ENCODE assay signal across 9 cellular contexts in genomic region chr7:24587853-24588252, GRCh38. TPM values are rescaled to one million over a fixed set of nuclear protein-coding genes. Genes with fewer than 3 reads are reported as not detected.
DNase-seq lines count a peak whose midpoint lies in the region; ATAC-seq, FAIRE-seq and TF ChIP-seq lines count a peak whose summit lies in the region.
"Had no signal": no experiment of that assay in that cellular context is flagged by ENCODE, and none has a peak within 500 bp of the region (broad histone marks: within the 10 kb centered on the region; RNA-seq: fewer than 3 reads in every experiment).

No MANE protein-coding gene starts in this region.

- TF ChIP-seq CTCF in GM12878 (IDR thresholded peaks at IDR 0.05 in 2 of 3, conservative IDR thresholded peaks at IDR 0.05 in 1 of 3; ENCODE audit: control insufficient read depth in 2 of 3, extremely low read depth in 1 of 3, insufficient read depth in 1 of 3, low read depth in 3 of 3, low read length in 3 of 3) (peak; percentile 67 to 79 (median 73)), neural cell (IDR thresholded peaks at IDR 0.05; ENCODE audit: poor library complexity, severe bottlenecking) (peak; percentile 44)

- peak overlapping the region; percentile 68; the same call in 1 of the 2 replicates for H3K4me2 ChIP-seq in GM12878 (ENCODE audit: control insufficient read depth, insufficient read depth)
- no peak overlapping the region for H3K4me2 ChIP-seq in neural cell (ENCODE audit: low read length)

- peak overlapping the region; percentile 30 for H3K27ac ChIP-seq in GM12878 (ENCODE audit: control insufficient read depth, insufficient read depth)
- no peak overlapping the region for H3K27ac ChIP-seq in neural cell (ENCODE audit: low read length)
- H3K27ac ChIP-seq: adrenal gland had no signal

- peak overlapping the region; percentile 11 for H2AFZ ChIP-seq in GM12878 (ENCODE audit: control insufficient read depth, low read depth, low read length)
- no peak overlapping the region for H2AFZ ChIP-seq in neural cell (ENCODE audit: low read depth, low read length)

- H3K9me2 ChIP-seq in neural cell (ENCODE audit: insufficient read depth, low read length), result no peaks in the 10 kb centered on the region

- H3K4me3 ChIP-seq in GM12878 (peak overlapping the region; percentile 18; the same call in 1 of the 2 replicates), neural cell (ENCODE audit: low read length) (no peak overlapping the region)
- H3K4me3 ChIP-seq: adrenal gland had no signal

- BruUV-seq in GM12878 (replicated peaks; lab: Mats Ljungman, UMichigan), result no TSS peak

- H3K79me2 ChIP-seq in GM12878 (ENCODE audit: control insufficient read depth, insufficient read depth, low read length), result peaks cover 60% of the 10 kb centered on the region
- H3K79me2 ChIP-seq in neural cell (replicated peaks; ENCODE audit: insufficient read depth, low read length), result peaks cover 9% of the 10 kb centered on the region

- no peaks in the 10 kb centered on the region; the same call in 1 of the 3 replicates for H3K9me3 ChIP-seq in GM12878 (replicated peaks; ENCODE audit: control insufficient read depth, insufficient read depth, low read length)
- no peaks in the 10 kb centered on the region for H3K9me3 ChIP-seq in neural cell (ENCODE audit: low read length)
- H3K9me3 ChIP-seq: adrenal gland had no signal

- DNase-seq in NCI-H82 (lab: John Stamatoyannopoulos, UW), result peak; percentile 71
- DNase-seq in NCI-H82 treated with DMSO at 0.1 percent for 48 hours (lab: John Stamatoyannopoulos, UW; ENCODE audit: unreplicated experiment), result no peak
- DNase-seq in RPMI7951 (ENCODE audit: low read depth), result peak; percentile 35
- DNase-seq in GM12878 (ENCODE audit: low read depth, low spot score), result no peak
- DNase-seq in GF-D8 (lab: John Stamatoyannopoulos, UW), result no peak
- DNase-seq in AG08395 (ENCODE audit: low spot score), result no peak

- TF ChIP-seq RAD21 in GM12878 (IDR thresholded peaks at IDR 0.05; ENCODE audit: insufficient read depth, low read depth, low read length) (peak; percentile 91), neural cell (conservative IDR thresholded peaks at IDR 0.05) (peak; percentile 50)

- H4K20me1 ChIP-seq in GM12878 (ENCODE audit: control insufficient read depth, insufficient read depth), result no peaks in the 10 kb centered on the region
- no peaks in the 10 kb centered on the region for H4K20me1 ChIP-seq in neural cell (ENCODE audit: insufficient read depth)

- no peaks in the 10 kb centered on the region for H3K36me3 ChIP-seq in GM12878 (ENCODE audit: control insufficient read depth in 2 of 2, insufficient read depth in 2 of 2, low read length in 1 of 2)
- H3K36me3 ChIP-seq in neural cell (ENCODE audit: insufficient read depth, low read length), result no peaks in the 10 kb centered on the region
- H3K36me3 ChIP-seq: adrenal gland had no signal

- peak; percentile 56 for ATAC-seq in HG02885 (IDR thresholded peaks at IDR 0.05; ENCODE audit: poor library complexity, unreplicated experiment)
- peak; percentile 92 for ATAC-seq in GM12878

- FAIRE-seq in GM12878 (lab: Jason Lieb, UNC), result peak; percentile 70

- POLR2A ChIA-PET in GM12878 (lab: Charles Lee), result no interaction called here

- intact Hi-C loops in GM12878 (cut with micrococcal nuclease; ENCODE audit: unreplicated experiment), result loop anchor here (1.0 to 5.0 kb wide), 9 partner anchors 12 to 725 kb away; partner anchors contain the start of gene PALS2

- RAD21 ChIA-PET in GM12878 (lab: Charles Lee; ENCODE audit: unreplicated experiment), result interaction anchor here (0.7 to 2.2 kb wide), 8 partner anchors 10 to 891 kb away, joined by 3 to 14 read pairs (median 3); no protein-coding TSS in a partner anchor

- CTCF ChIA-PET in GM12878 (lab: Yijun Ruan, JAX), result interaction anchor here (0.8 to 11.2 kb wide), 17 partner anchors 8 to 724 kb away, joined by 3 to 147 read pairs (median 5); partner anchors contain the start of gene PALS2

- H3F3A ChIP-seq in neural cell (ENCODE audit: insufficient read depth, low read length, poor library complexity, severe bottlenecking), result no peaks in the 10 kb centered on the region

- WGBS in GM12878 (ENCODE audit: insufficient coverage, insufficient replicate concordance, low lambda C conversion rate, missing lambda C conversion rate), result 67% methylated on average over 3 of the region's 3 CpGs

- in situ Hi-C loops in GM12878 (cut with MboI), result no loop called here

- no peak for TF ChIP-seq EP300 in GM12878 (IDR thresholded peaks at IDR 0.05; ENCODE audit: borderline replicate concordance in 1 of 2, control insufficient read depth in 1 of 2, low read depth in 2 of 2, low read length in 2 of 2)
- TF ChIP-seq EP300 in neural cell (conservative IDR thresholded peaks at IDR 0.05; ENCODE audit: poor library complexity, severe bottlenecking), result no peak

- H3K27me3 ChIP-seq in GM12878 (replicated peaks in 1 of 2; ENCODE audit: control insufficient read depth in 2 of 2, insufficient read depth in 2 of 2, low read length in 1 of 2) (no peaks in the 10 kb centered on the region), neural cell (ENCODE audit: insufficient read depth, low read depth, low read length) (no peaks in the 10 kb centered on the region)
- H3K27me3 ChIP-seq: adrenal gland had no signal

- no peak for TF ChIP-seq POLR2A in GM12878 (IDR thresholded peaks at IDR 0.05; ENCODE audit: low read depth, low read length)

- H3K4me1 ChIP-seq in GM12878 (ENCODE audit: control insufficient read depth, insufficient read depth, low read length), result peaks cover 24% of the 10 kb centered on the region
- H3K4me1 ChIP-seq: adrenal gland had no signal

- SMC1A ChIA-PET in GM12878 (lab: Charles Lee; ENCODE audit: uncharacterized antibody, unreplicated experiment), result interaction anchor here (0.5 to 10.2 kb wide), 10 partner anchors 8 to 298 kb away, joined by 3 to 82 read pairs (median 4); partner anchors contain the start of gene PALS2

- H3K9ac ChIP-seq in GM12878 (ENCODE audit: control insufficient read depth, insufficient read depth, low read length) (no peak overlapping the region), neural cell (ENCODE audit: low read length) (no peak overlapping the region)

TF ChIP-seq in GM12878, 131 proteins besides CTCF, POLR2A, EP300 and RAD21 (continues in another document):
- TF ChIP-seq ZBTB33 (IDR thresholded peaks at IDR 0.05) (peak; percentile 76; the same call in 1 of the 2 replicates), MEF2B (IDR thresholded peaks at IDR 0.05; ENCODE audit: partially characterized antibody, poor library complexity, severe bottlenecking) (peak; percentile 22), SMC3 (IDR thresholded peaks at IDR 0.05; ENCODE audit: borderline replicate concordance, low read length) (peak; percentile 58; the same call in 1 of the 2 replicates)

TF ChIP-seq in neural cell, 6 proteins besides CTCF, POLR2A, EP300 and RAD21:
- TF ChIP-seq TAF1 (IDR thresholded peaks at IDR 0.05; ENCODE audit: low read depth), result no peak
- no peak for TF ChIP-seq REST (IDR thresholded peaks at IDR 0.05; ENCODE audit: borderline replicate concordance)
- no peak for TF ChIP-seq EZH2 (IDR thresholded peaks at IDR 0.05; ENCODE audit: borderline replicate concordance, insufficient read depth, low read length, poor library complexity, severe bottlenecking)
- peak; percentile 37 for TF ChIP-seq SMC3 (conservative IDR thresholded peaks at IDR 0.05; ENCODE audit: poor library complexity)

RNA-seq across cellular contexts. Expression of gene PALS2, which starts 14.6 kb away (rescaled TPM):
- total RNA-seq in RPMI7951 (2014; rRNA removed; shearing (Covaris generic)), result 13.3 and 15.3 TPM in 2 replicates
- 57.8 and 72.9 TPM in 2 replicates for total RNA-seq in GM12878 (2013; cell fraction: nucleolus; rRNA removed)
- total RNA-seq in GM12878 (2014; rRNA removed) (10.7 and 15.0 TPM in 2 replicates), GM12878 (2014; rRNA removed; fragmentation: Illumina TruSeq; extraction: Trizol) (23.2 and 24.7 TPM in 2 replicates), GM12878 (2021) (45.3 and 53.5 TPM in 2 replicates)
- polyA plus RNA-seq in GM12878 (2011; ENCODE audit: low read depth), result 6.3 TPM
- polyA plus RNA-seq in GM12878 (2011; rRNA removed) (19.3 and 26.6 TPM in 2 replicates), GM12878 (2014; fragmentation: Illumina TruSeq; extraction: Trizol) (27.2 and 39.6 TPM in 2 replicates), GM12878 (2014; fragmentation: Nextera tagmentation; extraction: Ambion mirVana) (10 to 100 TPM; 15.2 to 21.6 TPM), GM12878 (2014; rRNA removed) (17.5 and 18.6 TPM in 2 replicates), GM12878 (2016; fragmentation: Nextera tagmentation; extraction: Ambion mirVana) (10 to 100 TPM; 19.6 to 20.6 TPM), neural cell (3.8 and 3.9 TPM in 2 replicates)
- polyA plus RNA-seq in GM12878 (2011; cell fraction: cytosol; rRNA removed), result 4.4 and 5.7 TPM in 2 replicates
- polyA plus RNA-seq in GM12878 (2011; cell fraction: nucleus; rRNA removed), result 7.4 and 9.8 TPM in 2 replicates
- polyA plus RNA-seq in GM12878 (2012), result 12.1 and 14.5 TPM in 2 replicates
- 17.8 and 40.1 TPM in 2 replicates for polyA minus RNA-seq in GM12878 (2011; rRNA and poly(A)+ RNA removed)
- 14.4 and 21.5 TPM in 2 replicates for polyA minus RNA-seq in GM12878 (2011; cell fraction: cytosol; rRNA and poly(A)+ RNA removed)
- polyA minus RNA-seq in GM12878 (2011; cell fraction: nucleus; rRNA and poly(A)+ RNA removed), result 9.4 and 21.9 TPM in 2 replicates
- 51.6 and 63.1 TPM in 2 replicates for polyA minus RNA-seq in neural cell

Comparison
In these comparisons a context has a peak if more than half of its experiments do, and no peak if none do; other contexts are left out.
1. DNase-seq: peak in NCI-H82 (single experiment) and RPMI7951 (single experiment); none in NCI-H82 treated with DMSO at 0.1 percent for 48 hours (single experiment), GM12878 (single experiment), GF-D8 (single experiment) and AG08395 (single experiment).